ENCODE assay signal across 23 cellular contexts in the genomic region with DNA sequence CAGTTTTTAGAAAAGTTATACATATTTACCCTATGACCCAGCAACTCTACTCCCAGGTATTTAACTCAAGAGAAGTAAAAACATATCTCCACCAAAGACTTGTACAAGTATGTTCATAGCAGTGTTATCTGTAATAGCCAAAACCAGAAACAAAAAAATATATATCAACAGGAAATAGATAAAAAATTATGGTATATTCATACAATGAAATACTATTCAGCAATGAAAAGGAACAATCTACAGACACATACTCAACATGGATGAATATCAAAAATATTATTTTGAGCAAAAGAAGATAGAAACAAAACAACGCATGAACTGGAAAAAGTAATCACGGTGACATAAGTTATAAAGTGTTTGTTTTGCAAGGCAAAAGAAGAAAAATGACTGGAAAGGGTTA.
DNase-seq lines count a peak whose midpoint lies in the region; ATAC-seq, FAIRE-seq and TF ChIP-seq lines count a peak whose summit lies in the region.
"Had no signal": no experiment of that assay in that cellular context is flagged by ENCODE, and none has a peak within 500 bp of the region (broad histone marks: within the 10 kb centered on the region; RNA-seq: fewer than 3 reads in every experiment).

No MANE protein-coding gene starts in this region.

- H3K36me3 ChIP-seq in HEK293 (ENCODE audit: control insufficient read depth in 2 of 2, insufficient read depth in 1 of 2, low read length in 2 of 2) (peaks cover 0 to 14% of the 10 kb centered on the region in 2 experiments; a peak in 2 of 3 replicates), pancreas (peaks cover 0 to 33% (median 0%) of the 10 kb centered on the region in 3 donors)

- peaks cover 32 to 47% (median 36%) of the 10 kb centered on the region in 3 donors for H3K36me3 Mint-ChIP-seq in immature natural killer cell

- no peak for TF ChIP-seq POLR2A in A549 (IDR thresholded peaks at IDR 0.05; ENCODE audit: low read length)

- TF ChIP-seq RAD21 in A549 (conservative IDR thresholded peaks at IDR 0.05 in 1 of 2, IDR thresholded peaks at IDR 0.05 in 1 of 2) = no peak

- no peak overlapping the region for H3K27ac Mint-ChIP-seq in immature natural killer cell
- H3K27ac Mint-ChIP-seq: B cell; CD4-positive, alpha-beta T cell had no signal

- peaks cover 1 to 14% of the 10 kb centered on the region in 2 donors for H3K4me1 Mint-ChIP-seq in immature natural killer cell
- H3K4me1 Mint-ChIP-seq: B cell had no signal

- H3K9me3 ChIP-seq in A549 (no peaks in the 10 kb centered on the region), HEK293 (ENCODE audit: control insufficient read depth, insufficient read depth, low read depth, low read length) (no peaks in the 10 kb centered on the region), pancreas (no peaks in the 10 kb centered on the region)
- H3K9me3 ChIP-seq: Caco-2 had no signal

- POLR2A ChIA-PET in A549 (lab: Yijun Ruan, JAX) = no interaction called here
- POLR2A ChIA-PET in HEK293 (lab: Yijun Ruan, JAX) = no interaction called here

- H3K9me3 Mint-ChIP-seq in immature natural killer cell = no peaks in the 10 kb centered on the region
- H3K9me3 Mint-ChIP-seq: CD4-positive, alpha-beta T cell had no signal

- FAIRE-seq in A204.1 (lab: Jason Lieb, UNC) (peak; percentile 68), A549 (lab: Jason Lieb, UNC) (peak; percentile 84), pancreas (lab: Jason Lieb, UNC) (peak; percentile 32)
- FAIRE-seq: D721Med, GM12878, GM12892, GM18507 had no signal

- intact Hi-C loops in pancreas (cut with DNase I) (no loop called here), left ventricle myocardium superior (cut with micrococcal nuclease) (no loop called here)

- 0 out of 3 replicates have a peak, but pooled peaks cover 3% of the 10 kb centered on the region for H3K4me1 ChIP-seq in A549
- H3K4me1 ChIP-seq in HEK293 (ENCODE audit: control insufficient read depth, insufficient read depth, low read length) = no peaks in the 10 kb centered on the region
- no peaks in the 10 kb centered on the region for H3K4me1 ChIP-seq in pancreas
- H3K4me1 ChIP-seq: BLaER1 treated with 17β-estradiol and CSF1 and Interleukin-3, amounts not matched to agents 10 nM and 100 nM; Caco-2 had no signal

- H3K4me3 Mint-ChIP-seq in immature natural killer cell = no peak overlapping the region
- H3K4me3 Mint-ChIP-seq: B cell; CD4-positive, alpha-beta T cell; CD8-positive, alpha-beta T cell had no signal

- no peak overlapping the region for H3K27ac ChIP-seq in A549
- H3K27ac ChIP-seq in HEK293 (ENCODE audit: extremely low read depth, low read depth, low read length) = no peak overlapping the region
- no peak overlapping the region for H3K27ac ChIP-seq in pancreas
- H3K27ac ChIP-seq: BLaER1 treated with 17β-estradiol and CSF1 and Interleukin-3, amounts not matched to agents 10 nM and 100 nM; C4-2B had no signal

- H3K4me3 ChIP-seq in A549 = no peak overlapping the region
- no peak overlapping the region for H3K4me3 ChIP-seq in HEK293 (ENCODE audit: low read depth, low read length)
- H3K4me3 ChIP-seq in pancreas = no peak overlapping the region
- H3K4me3 ChIP-seq: BLaER1 treated with 17β-estradiol and CSF1 and Interleukin-3, amounts not matched to agents 10 nM and 100 nM; GM12878 had no signal

- CTCF ChIA-PET in A549 (lab: Yijun Ruan, JAX) = interaction anchor here (0.6 kb wide), 1 partner anchor 669 kb away, joined by 4 read pairs; no protein-coding TSS in a partner anchor
- CTCF ChIA-PET in HEK293 (lab: Yijun Ruan, JAX) = no interaction called here

- H3K27me3 Mint-ChIP-seq in immature natural killer cell (ENCODE audit: low read depth in 3 of 3) = no peaks in the 10 kb centered on the region
- H3K27me3 Mint-ChIP-seq: B cell; CD4-positive, alpha-beta T cell had no signal

- TF ChIP-seq CTCF in A549 (IDR thresholded peaks at IDR 0.05) (no peak), HEK293 (tag by site-specific recombination; IDR thresholded peaks at IDR 0.05) (no peak), pancreas (IDR thresholded peaks at IDR 0.05) (no peak)

- H3K4me2 ChIP-seq in A549 = no peak overlapping the region
- H3K4me2 ChIP-seq: BLaER1 treated with 17β-estradiol and CSF1 and Interleukin-3, amounts not matched to agents 10 nM and 100 nM had no signal

- 89% methylated on average over 2 of the region's 2 CpGs for WGBS in A549 (ENCODE audit: missing lambda C conversion rate)
- 97 to 98% methylated on average over 2 of the region's 2 CpGs for WGBS in pancreas, 2 donors

- no peak for ATAC-seq in A549
- ATAC-seq in pancreas = no peak
- ATAC-seq in left ventricle myocardium superior = no peak
- ATAC-seq: CD8-positive, alpha-beta T cell; GM12878 had no signal

- DNase-seq in A549 (ENCODE audit: low read depth in 1 of 2, low spot score in 1 of 2) = no peak
- DNase-seq in pancreas = no peak
- DNase-seq in immature natural killer cell = no peak
- DNase-seq in AG08395 (ENCODE audit: low spot score) = no peak
- no peak for DNase-seq in left ventricle myocardium superior
- DNase-seq: 8988T; ACHN; AML-193; Caco-2; Calu3; CD4-positive, alpha-beta T cell; CD8-positive, alpha-beta T cell; DMS79 treated with DMSO at 0.1 percent for 48 hours; GDM1 had no signal

- no peak for TF ChIP-seq EP300 in A549 (IDR thresholded peaks at IDR 0.05)

- H3K27me3 ChIP-seq in pancreas = no peaks in the 10 kb centered on the region
- H3K27me3 ChIP-seq: BLaER1 treated with 17β-estradiol and CSF1 and Interleukin-3, amounts not matched to agents 10 nM and 100 nM had no signal

TF ChIP-seq in A549, 52 proteins besides CTCF, POLR2A, EP300 and RAD21 (continues in another document):
- TF ChIP-seq HDAC2 (IDR thresholded peaks at IDR 0.05) (no peak), MAZ (IDR thresholded peaks at IDR 0.05; ENCODE audit: borderline replicate concordance, low read depth, low read length) (no peak), HOXB13 (CRISPR knock-in tag; IDR thresholded peaks at IDR 0.05; ENCODE audit: low read depth) (no peak), HOXA7 (CRISPR knock-in tag; IDR thresholded peaks at IDR 0.05) (no peak), RARB (CRISPR knock-in tag; IDR thresholded peaks at IDR 0.05) (no peak), CHD2 (IDR thresholded peaks at IDR 0.05; ENCODE audit: low read length, partially characterized antibody) (no peak), RCOR1 (IDR thresholded peaks at IDR 0.05; ENCODE audit: low read depth, low read length) (no peak), FOXS1 (CRISPR knock-in tag; IDR thresholded peaks at IDR 0.05) (no peak), SREBF2 (IDR thresholded peaks at IDR 0.05) (no peak), BHLHE40 (IDR thresholded peaks at IDR 0.05; ENCODE audit: low read depth, low read length) (no peak), RNF2 (IDR thresholded peaks at IDR 0.05; ENCODE audit: borderline replicate concordance, low read depth) (no peak), TFCP2L1 (CRISPR knock-in tag; IDR thresholded peaks at IDR 0.05) (no peak), ZFP36 (IDR thresholded peaks at IDR 0.05; ENCODE audit: borderline replicate concordance, partially characterized antibody) (no peak), GATA3 (IDR thresholded peaks at IDR 0.05; ENCODE audit: borderline replicate concordance) (no peak), ZSCAN20 (CRISPR knock-in tag; IDR thresholded peaks at IDR 0.05) (no peak), ZNF302 (CRISPR knock-in tag; IDR thresholded peaks at IDR 0.05) (no peak)
- TF ChIP-seq, protein P1, sequence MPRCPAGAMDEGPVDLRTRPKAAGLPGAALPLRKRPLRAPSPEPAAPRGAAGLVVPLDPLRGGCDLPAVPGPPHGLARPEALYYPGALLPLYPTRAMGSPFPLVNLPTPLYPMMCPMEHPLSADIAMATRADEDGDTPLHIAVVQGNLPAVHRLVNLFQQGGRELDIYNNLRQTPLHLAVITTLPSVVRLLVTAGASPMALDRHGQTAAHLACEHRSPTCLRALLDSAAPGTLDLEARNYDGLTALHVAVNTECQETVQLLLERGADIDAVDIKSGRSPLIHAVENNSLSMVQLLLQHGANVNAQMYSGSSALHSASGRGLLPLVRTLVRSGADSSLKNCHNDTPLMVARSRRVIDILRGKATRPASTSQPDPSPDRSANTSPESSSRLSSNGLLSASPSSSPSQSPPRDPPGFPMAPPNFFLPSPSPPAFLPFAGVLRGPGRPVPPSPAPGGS (IDR thresholded peaks at IDR 0.05) = no peak

TF ChIP-seq in HEK293, 187 proteins besides CTCF, POLR2A, EP300 and RAD21:
- peak; percentile 72 for TF ChIP-seq ZNF146 (tag by site-specific recombination; IDR thresholded peaks at IDR 0.05)
- TF ChIP-seq, protein P2, sequence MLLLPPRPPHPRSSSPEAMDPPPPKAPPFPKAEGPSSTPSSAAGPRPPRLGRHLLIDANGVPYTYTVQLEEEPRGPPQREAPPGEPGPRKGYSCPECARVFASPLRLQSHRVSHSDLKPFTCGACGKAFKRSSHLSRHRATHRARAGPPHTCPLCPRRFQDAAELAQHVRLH (tag by site-specific recombination; IDR thresholded peaks at IDR 0.05) = no peak
